ENCODE assay signal across 1 cellular context in the genomic region with DNA sequence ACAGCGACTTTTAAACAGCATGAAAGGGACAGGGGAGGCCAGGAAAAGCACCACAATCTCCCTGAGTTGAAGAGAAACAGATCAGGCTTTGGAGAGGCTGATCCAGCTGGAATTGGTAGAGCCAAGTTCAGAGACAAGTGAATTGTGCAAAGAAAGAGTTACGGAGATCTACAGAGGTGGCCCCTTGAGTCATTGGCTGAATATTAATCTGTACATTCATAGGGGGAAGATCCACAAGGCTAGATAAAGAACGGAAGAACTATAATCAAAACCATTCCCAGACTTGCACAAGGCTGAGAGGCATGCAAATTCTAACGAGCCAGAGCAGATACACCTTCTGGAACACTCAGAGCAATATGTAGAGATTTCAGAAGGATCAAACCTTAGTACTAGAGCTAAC.
TF ChIP-seq lines count a peak whose summit lies in the region.

No MANE protein-coding gene starts in this region.

TF ChIP-seq in IMR-90, 13 proteins besides CTCF, POLR2A, EP300 and RAD21:
- no peak for TF ChIP-seq RFX5 (IDR thresholded peaks at IDR 0.05; ENCODE audit: low read depth, low read length)
- TF ChIP-seq, protein P1, sequence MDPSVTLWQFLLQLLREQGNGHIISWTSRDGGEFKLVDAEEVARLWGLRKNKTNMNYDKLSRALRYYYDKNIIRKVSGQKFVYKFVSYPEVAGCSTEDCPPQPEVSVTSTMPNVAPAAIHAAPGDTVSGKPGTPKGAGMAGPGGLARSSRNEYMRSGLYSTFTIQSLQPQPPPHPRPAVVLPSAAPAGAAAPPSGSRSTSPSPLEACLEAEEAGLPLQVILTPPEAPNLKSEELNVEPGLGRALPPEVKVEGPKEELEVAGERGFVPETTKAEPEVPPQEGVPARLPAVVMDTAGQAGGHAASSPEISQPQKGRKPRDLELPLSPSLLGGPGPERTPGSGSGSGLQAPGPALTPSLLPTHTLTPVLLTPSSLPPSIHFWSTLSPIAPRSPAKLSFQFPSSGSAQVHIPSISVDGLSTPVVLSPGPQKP (IDR thresholded peaks at IDR 0.05; ENCODE audit: borderline replicate concordance, low read depth, low read length): no peak
- TF ChIP-seq MAFK (IDR thresholded peaks at IDR 0.05; ENCODE audit: low read depth, low read length): no peak
- TF ChIP-seq FOS (IDR thresholded peaks at IDR 0.05; ENCODE audit: low read depth, low read length): peak; percentile 48
- no peak for TF ChIP-seq BHLHE40 (IDR thresholded peaks at IDR 0.05; ENCODE audit: low read depth, low read length)
- peak; percentile 62 for TF ChIP-seq CEBPB (IDR thresholded peaks at IDR 0.05; ENCODE audit: low read depth, low read length)
- TF ChIP-seq MXI1 (IDR thresholded peaks at IDR 0.05; ENCODE audit: borderline replicate concordance, low read depth, low read length): no peak
- TF ChIP-seq SMC3 (IDR thresholded peaks at IDR 0.05; ENCODE audit: low read depth, low read length): no peak
- no peak for TF ChIP-seq RCOR1 (IDR thresholded peaks at IDR 0.05; ENCODE audit: insufficient replicate concordance, low read length)
- TF ChIP-seq NFE2L2 (IDR thresholded peaks at IDR 0.05; ENCODE audit: low read depth, low read length): no peak
- TF ChIP-seq CHD1 (IDR thresholded peaks at IDR 0.05; ENCODE audit: low read depth, low read length): no peak
- TF ChIP-seq, protein P2, sequence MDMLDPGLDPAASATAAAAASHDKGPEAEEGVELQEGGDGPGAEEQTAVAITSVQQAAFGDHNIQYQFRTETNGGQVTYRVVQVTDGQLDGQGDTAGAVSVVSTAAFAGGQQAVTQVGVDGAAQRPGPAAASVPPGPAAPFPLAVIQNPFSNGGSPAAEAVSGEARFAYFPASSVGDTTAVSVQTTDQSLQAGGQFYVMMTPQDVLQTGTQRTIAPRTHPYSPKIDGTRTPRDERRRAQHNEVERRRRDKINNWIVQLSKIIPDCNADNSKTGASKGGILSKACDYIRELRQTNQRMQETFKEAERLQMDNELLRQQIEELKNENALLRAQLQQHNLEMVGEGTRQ (IDR thresholded peaks at IDR 0.05; ENCODE audit: low read depth, low read length): no peak
- no peak for TF ChIP-seq MAZ (IDR thresholded peaks at IDR 0.05; ENCODE audit: borderline replicate concordance, low read depth, low read length)
